In the genomic region with DNA sequence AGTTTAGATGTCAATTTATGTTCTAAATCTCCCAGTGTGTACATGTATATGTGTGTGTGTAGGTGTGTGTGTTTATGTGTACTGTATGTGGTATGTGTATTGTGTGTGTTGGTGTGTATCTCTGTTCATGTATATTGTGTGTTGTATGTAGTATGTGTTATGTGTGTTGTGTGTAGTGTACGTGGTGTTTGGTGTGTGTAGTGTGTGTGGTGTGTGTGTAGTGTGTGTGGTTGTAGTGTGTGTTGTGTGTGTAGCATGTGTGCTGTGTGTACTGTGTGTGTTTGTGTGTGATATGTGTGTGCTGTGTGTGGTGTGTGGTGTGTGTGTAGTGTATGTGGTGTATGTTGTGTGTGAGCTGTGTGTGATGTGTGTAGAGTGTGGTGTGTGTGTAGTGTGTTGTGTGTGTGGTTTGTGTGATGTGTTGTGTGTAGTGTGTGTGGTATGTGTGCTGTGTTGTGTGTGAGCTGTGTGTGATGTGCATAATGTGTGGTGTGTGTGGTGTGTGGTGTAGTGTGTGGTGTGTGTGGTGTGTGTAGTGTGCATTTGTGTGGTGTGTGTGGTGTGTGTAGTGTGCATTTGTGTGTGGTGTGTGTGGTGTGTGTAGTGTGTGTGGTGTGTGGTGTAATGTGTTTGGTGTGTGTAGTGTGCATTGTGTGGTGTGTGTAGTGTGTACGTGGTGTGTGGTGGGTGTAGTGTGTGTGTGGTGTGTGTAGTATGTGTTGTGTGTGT, we compare ENCODE assay signal across 1 cellular context.
TF ChIP-seq lines count a peak whose summit lies in the region.

No MANE protein-coding gene starts in this region.

TF ChIP-seq in HepG2, 621 proteins besides CTCF, POLR2A, EP300 and RAD21 (continues in another document):
- TF ChIP-seq HIVEP1 (CRISPR knock-in tag; IDR thresholded peaks at IDR 0.05): no peak
- no peak for TF ChIP-seq JARID2 (CRISPR knock-in tag; IDR thresholded peaks at IDR 0.05; ENCODE audit: insufficient replicate concordance)
- no peak for TF ChIP-seq NR2F6 (IDR thresholded peaks at IDR 0.05)
- TF ChIP-seq NR2F6 (CRISPR knock-in tag; IDR thresholded peaks at IDR 0.05): no peak
- TF ChIP-seq CHD2 (IDR thresholded peaks at IDR 0.05; ENCODE audit: low read depth, low read length): no peak
- TF ChIP-seq, protein P1, sequence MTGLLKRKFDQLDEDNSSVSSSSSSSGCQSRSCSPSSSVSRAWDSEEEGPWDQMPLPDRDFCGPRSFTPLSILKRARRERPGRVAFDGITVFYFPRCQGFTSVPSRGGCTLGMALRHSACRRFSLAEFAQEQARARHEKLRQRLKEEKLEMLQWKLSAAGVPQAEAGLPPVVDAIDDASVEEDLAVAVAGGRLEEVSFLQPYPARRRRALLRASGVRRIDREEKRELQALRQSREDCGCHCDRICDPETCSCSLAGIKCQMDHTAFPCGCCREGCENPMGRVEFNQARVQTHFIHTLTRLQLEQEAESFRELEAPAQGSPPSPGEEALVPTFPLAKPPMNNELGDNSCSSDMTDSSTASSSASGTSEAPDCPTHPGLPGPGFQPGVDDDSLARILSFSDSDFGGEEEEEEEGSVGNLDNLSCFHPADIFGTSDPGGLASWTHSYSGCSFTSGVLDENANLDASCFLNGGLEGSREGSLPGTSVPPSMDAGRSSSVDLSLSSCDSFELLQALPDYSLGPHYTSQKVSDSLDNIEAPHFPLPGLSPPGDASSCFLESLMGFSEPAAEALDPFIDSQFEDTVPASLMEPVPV (CRISPR knock-in tag; IDR thresholded peaks at IDR 0.05): no peak
- TF ChIP-seq POGZ (CRISPR knock-in tag; IDR thresholded peaks at IDR 0.05): no peak
- TF ChIP-seq, protein P2, sequence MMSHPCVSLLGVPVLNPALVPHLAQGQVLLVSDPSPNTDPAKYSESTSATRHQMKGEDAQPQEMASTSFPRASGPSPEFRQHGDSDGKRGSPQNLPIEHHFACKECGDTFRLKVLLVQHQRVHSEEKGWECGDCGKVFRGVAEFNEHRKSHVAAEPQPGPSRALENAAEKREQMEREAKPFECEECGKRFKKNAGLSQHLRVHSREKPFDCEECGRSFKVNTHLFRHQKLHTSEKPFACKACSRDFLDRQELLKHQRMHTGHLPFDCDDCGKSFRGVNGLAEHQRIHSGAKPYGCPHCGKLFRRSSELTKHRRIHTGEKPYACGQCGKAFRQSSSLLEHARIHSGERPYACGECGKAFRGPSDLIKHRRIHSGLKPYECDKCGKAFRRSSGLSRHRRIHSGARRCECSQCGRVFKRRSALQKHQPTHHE (CRISPR knock-in tag; IDR thresholded peaks at IDR 0.05; ENCODE audit: borderline replicate concordance): no peak
- no peak for TF ChIP-seq ZBTB21 (CRISPR knock-in tag; IDR thresholded peaks at IDR 0.05)
- TF ChIP-seq, protein P3, sequence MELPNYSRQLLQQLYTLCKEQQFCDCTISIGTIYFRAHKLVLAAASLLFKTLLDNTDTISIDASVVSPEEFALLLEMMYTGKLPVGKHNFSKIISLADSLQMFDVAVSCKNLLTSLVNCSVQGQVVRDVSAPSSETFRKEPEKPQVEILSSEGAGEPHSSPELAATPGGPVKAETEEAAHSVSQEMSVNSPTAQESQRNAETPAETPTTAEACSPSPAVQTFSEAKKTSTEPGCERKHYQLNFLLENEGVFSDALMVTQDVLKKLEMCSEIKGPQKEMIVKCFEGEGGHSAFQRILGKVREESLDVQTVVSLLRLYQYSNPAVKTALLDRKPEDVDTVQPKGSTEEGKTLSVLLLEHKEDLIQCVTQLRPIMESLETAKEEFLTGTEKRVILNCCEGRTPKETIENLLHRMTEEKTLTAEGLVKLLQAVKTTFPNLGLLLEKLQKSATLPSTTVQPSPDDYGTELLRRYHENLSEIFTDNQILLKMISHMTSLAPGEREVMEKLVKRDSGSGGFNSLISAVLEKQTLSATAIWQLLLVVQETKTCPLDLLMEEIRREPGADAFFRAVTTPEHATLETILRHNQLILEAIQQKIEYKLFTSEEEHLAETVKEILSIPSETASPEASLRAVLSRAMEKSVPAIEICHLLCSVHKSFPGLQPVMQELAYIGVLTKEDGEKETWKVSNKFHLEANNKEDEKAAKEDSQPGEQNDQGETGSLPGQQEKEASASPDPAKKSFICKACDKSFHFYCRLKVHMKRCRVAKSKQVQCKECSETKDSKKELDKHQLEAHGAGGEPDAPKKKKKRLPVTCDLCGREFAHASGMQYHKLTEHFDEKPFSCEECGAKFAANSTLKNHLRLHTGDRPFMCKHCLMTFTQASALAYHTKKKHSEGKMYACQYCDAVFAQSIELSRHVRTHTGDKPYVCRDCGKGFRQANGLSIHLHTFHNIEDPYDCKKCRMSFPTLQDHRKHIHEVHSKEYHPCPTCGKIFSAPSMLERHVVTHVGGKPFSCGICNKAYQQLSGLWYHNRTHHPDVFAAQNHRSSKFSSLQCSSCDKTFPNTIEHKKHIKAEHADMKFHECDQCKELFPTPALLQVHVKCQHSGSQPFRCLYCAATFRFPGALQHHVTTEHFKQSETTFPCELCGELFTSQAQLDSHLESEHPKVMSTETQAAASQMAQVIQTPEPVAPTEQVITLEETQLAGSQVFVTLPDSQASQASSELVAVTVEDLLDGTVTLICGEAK (IDR thresholded peaks at IDR 0.05): peak; percentile 31; the same call in 1 of the 2 replicates
- TF ChIP-seq, protein P3 (CRISPR knock-in tag; IDR thresholded peaks at IDR 0.05): no peak
- TF ChIP-seq, protein P4, sequence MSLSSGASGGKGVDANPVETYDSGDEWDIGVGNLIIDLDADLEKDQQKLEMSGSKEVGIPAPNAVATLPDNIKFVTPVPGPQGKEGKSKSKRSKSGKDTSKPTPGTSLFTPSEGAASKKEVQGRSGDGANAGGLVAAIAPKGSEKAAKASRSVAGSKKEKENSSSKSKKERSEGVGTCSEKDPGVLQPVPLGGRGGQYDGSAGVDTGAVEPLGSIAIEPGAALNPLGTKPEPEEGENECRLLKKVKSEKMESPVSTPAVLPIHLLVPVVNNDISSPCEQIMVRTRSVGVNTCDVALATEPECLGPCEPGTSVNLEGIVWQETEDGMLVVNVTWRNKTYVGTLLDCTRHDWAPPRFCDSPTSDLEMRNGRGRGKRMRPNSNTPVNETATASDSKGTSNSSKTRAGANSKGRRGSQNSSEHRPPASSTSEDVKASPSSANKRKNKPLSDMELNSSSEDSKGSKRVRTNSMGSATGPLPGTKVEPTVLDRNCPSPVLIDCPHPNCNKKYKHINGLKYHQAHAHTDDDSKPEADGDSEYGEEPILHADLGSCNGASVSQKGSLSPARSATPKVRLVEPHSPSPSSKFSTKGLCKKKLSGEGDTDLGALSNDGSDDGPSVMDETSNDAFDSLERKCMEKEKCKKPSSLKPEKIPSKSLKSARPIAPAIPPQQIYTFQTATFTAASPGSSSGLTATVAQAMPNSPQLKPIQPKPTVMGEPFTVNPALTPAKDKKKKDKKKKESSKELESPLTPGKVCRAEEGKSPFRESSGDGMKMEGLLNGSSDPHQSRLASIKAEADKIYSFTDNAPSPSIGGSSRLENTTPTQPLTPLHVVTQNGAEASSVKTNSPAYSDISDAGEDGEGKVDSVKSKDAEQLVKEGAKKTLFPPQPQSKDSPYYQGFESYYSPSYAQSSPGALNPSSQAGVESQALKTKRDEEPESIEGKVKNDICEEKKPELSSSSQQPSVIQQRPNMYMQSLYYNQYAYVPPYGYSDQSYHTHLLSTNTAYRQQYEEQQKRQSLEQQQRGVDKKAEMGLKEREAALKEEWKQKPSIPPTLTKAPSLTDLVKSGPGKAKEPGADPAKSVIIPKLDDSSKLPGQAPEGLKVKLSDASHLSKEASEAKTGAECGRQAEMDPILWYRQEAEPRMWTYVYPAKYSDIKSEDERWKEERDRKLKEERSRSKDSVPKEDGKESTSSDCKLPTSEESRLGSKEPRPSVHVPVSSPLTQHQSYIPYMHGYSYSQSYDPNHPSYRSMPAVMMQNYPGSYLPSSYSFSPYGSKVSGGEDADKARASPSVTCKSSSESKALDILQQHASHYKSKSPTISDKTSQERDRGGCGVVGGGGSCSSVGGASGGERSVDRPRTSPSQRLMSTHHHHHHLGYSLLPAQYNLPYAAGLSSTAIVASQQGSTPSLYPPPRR (CRISPR knock-in tag; IDR thresholded peaks at IDR 0.05; ENCODE audit: borderline replicate concordance): no peak
- TF ChIP-seq ZNF557 (CRISPR knock-in tag; IDR thresholded peaks at IDR 0.05): no peak
- TF ChIP-seq ZNF563 (CRISPR knock-in tag; IDR thresholded peaks at IDR 0.05): no peak
- TF ChIP-seq, protein P5, sequence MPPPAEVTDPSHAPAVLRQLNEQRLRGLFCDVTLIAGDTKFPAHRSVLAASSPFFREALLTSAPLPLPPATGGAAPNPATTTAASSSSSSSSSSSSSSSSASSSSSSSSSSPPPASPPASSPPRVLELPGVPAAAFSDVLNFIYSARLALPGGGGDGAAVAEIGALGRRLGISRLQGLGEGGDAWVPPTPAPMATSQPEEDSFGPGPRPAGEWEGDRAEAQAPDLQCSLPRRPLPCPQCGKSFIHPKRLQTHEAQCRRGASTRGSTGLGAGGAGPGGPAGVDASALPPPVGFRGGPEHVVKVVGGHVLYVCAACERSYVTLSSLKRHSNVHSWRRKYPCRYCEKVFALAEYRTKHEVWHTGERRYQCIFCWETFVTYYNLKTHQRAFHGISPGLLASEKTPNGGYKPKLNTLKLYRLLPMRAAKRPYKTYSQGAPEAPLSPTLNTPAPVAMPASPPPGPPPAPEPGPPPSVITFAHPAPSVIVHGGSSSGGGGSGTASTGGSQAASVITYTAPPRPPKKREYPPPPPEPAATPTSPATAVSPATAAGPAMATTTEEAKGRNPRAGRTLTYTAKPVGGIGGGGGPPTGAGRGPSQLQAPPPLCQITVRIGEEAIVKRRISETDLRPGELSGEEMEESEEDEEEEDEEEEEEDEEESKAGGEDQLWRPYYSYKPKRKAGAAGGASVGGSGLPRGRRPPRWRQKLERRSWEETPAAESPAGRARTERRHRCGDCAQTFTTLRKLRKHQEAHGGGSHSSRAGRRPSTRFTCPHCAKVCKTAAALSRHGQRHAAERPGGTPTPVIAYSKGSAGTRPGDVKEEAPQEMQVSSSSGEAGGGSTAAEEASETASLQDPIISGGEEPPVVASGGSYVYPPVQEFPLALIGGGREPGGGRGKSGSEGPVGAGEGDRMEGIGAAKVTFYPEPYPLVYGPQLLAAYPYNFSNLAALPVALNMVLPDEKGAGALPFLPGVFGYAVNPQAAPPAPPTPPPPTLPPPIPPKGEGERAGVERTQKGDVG (CRISPR knock-in tag; IDR thresholded peaks at IDR 0.05; ENCODE audit: borderline replicate concordance): no peak
- no peak for TF ChIP-seq FIP1L1 (IDR thresholded peaks at IDR 0.05; ENCODE audit: borderline replicate concordance, insufficient read depth, low read depth, low read length)
- TF ChIP-seq ZNF878 (CRISPR knock-in tag; IDR thresholded peaks at IDR 0.05): no peak
- no peak for TF ChIP-seq KLF12 (CRISPR knock-in tag; IDR thresholded peaks at IDR 0.05; ENCODE audit: borderline replicate concordance)
- no peak for TF ChIP-seq ZNF383 (CRISPR knock-in tag; IDR thresholded peaks at IDR 0.05; ENCODE audit: borderline replicate concordance)
- TF ChIP-seq, protein P6, sequence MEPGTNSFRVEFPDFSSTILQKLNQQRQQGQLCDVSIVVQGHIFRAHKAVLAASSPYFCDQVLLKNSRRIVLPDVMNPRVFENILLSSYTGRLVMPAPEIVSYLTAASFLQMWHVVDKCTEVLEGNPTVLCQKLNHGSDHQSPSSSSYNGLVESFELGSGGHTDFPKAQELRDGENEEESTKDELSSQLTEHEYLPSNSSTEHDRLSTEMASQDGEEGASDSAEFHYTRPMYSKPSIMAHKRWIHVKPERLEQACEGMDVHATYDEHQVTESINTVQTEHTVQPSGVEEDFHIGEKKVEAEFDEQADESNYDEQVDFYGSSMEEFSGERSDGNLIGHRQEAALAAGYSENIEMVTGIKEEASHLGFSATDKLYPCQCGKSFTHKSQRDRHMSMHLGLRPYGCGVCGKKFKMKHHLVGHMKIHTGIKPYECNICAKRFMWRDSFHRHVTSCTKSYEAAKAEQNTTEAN (CRISPR knock-in tag; conservative IDR thresholded peaks at IDR 0.05): no peak
- peak; percentile 20 for TF ChIP-seq ZNF282 (IDR thresholded peaks at IDR 0.05; ENCODE audit: partially characterized antibody)
- no peak for TF ChIP-seq ZSCAN21 (CRISPR knock-in tag; IDR thresholded peaks at IDR 0.05; ENCODE audit: borderline replicate concordance)
- peak; percentile 37; the same call in 1 of the 2 replicates for TF ChIP-seq HOXA9 (CRISPR knock-in tag; IDR thresholded peaks at IDR 0.05; ENCODE audit: borderline replicate concordance)
- 0 out of 2 replicates have a peak, but pooled peaks have one; percentile 38 for TF ChIP-seq FOXK2 (IDR thresholded peaks at IDR 0.05)
- no peak for TF ChIP-seq ZNF30 (CRISPR knock-in tag; IDR thresholded peaks at IDR 0.05)
- TF ChIP-seq KLF16 (CRISPR knock-in tag; IDR thresholded peaks at IDR 0.05): no peak
- no peak for TF ChIP-seq ZNF12 (CRISPR knock-in tag; IDR thresholded peaks at IDR 0.05)
- TF ChIP-seq STAG1 (CRISPR knock-in tag; IDR thresholded peaks at IDR 0.05): no peak
